In the genomic region with DNA sequence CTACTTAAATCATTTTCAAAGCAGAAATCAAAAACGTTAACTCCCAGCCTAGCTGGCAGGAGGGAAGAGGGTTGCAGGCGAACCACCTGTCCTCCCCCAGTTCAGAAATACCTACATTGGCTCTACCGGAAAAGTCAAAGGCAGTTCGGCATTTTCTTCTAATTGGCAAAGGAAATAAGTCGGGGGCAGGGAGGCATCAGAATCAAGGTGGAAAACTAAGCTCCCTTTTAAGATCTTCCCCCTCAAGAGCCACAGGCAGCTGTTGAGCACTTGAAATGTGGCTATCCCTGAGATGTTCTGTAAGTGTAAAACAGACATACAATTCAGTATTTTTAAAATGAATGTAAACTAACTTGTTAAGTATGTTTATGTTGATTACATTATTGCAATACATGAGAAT, we compare ENCODE assay signal across 8 cellular contexts. TPM values are rescaled to one million over a fixed set of nuclear protein-coding genes. Genes with fewer than 3 reads are reported as not detected.
DNase-seq lines count a peak whose midpoint lies in the region; ATAC-seq and TF ChIP-seq lines count a peak whose summit lies in the region.

No MANE protein-coding gene starts in this region.

- TF ChIP-seq EP300 in sigmoid colon (IDR thresholded peaks at IDR 0.05): no peak

- H3K36me3 Mint-ChIP-seq in CD4-positive, CD25-positive, alpha-beta regulatory T cell: peaks cover 12% of the 10 kb centered on the region
- H3K36me3 Mint-ChIP-seq in brain: no peaks in the 10 kb centered on the region
- H3K36me3 Mint-ChIP-seq in nephron (ENCODE audit: low read depth): no peaks in the 10 kb centered on the region

- peaks cover 13 to 46% (median 29%) of the 10 kb centered on the region in 4 donors for H3K4me1 Mint-ChIP-seq in CD4-positive, CD25-positive, alpha-beta regulatory T cell
- peaks cover 37% of the 10 kb centered on the region for H3K4me1 Mint-ChIP-seq in brain
- peaks cover 23% of the 10 kb centered on the region for H3K4me1 Mint-ChIP-seq in nephron

- intact Hi-C loops in sigmoid colon (cut with DNase I): loop anchor here (10.0 kb wide), 1 partner anchor 165 kb away; no protein-coding TSS in a partner anchor

- peak in 1 of 3 donors; percentile 12 for DNase-seq in CD4-positive, CD25-positive, alpha-beta regulatory T cell
- DNase-seq in sigmoid colon: no peak

- no peak for ATAC-seq in CD4-positive, CD25-positive, alpha-beta regulatory T cell (ENCODE audit: low read depth in 2 of 2)
- ATAC-seq in HG02798 (IDR thresholded peaks at IDR 0.05; ENCODE audit: poor library complexity, unreplicated experiment) (no peak), GM21786 (IDR thresholded peaks at IDR 0.05; ENCODE audit: unreplicated experiment) (no peak), GM21360 (IDR thresholded peaks at IDR 0.05; ENCODE audit: unreplicated experiment) (no peak)

- no peak overlapping the region for H3K9ac ChIP-seq in HUES48 (ENCODE audit: low read depth, low read length)

- peak overlapping the region; percentile 64 for H3K4me3 ChIP-seq in CD4-positive, CD25-positive, alpha-beta regulatory T cell (ENCODE audit: low read depth, low read length)
- peak overlapping the region; percentile 90 for H3K4me3 ChIP-seq in HUES48 (ENCODE audit: low read depth, low read length)
- H3K4me3 ChIP-seq in sigmoid colon: peak overlapping the region in 2 of 4 donors; percentile 72 to 76

- H3K4me1 ChIP-seq in CD4-positive, CD25-positive, alpha-beta regulatory T cell (ENCODE audit: control insufficient read depth, insufficient read depth, low read length, poor library complexity, severe bottlenecking): peaks cover 27% of the 10 kb centered on the region
- peaks cover 7% of the 10 kb centered on the region; the same call in 1 of the 2 replicates for H3K4me1 ChIP-seq in HUES48 (ENCODE audit: control insufficient read depth, insufficient read depth, low read length)
- H3K4me1 ChIP-seq in sigmoid colon: peaks cover 0 to 18% (median 16%) of the 10 kb centered on the region in 4 donors

- no peaks in the 10 kb centered on the region for H3K36me3 ChIP-seq in CD4-positive, CD25-positive, alpha-beta regulatory T cell (ENCODE audit: control insufficient read depth, insufficient read depth, low read length)
- H3K36me3 ChIP-seq in HUES48 (ENCODE audit: control insufficient read depth, insufficient read depth, low read length) (no peaks in the 10 kb centered on the region), sigmoid colon (no peaks in the 10 kb centered on the region)

- H3K4me3 Mint-ChIP-seq in CD4-positive, CD25-positive, alpha-beta regulatory T cell: peak overlapping the region; percentile 92 to 98 (median 96)
- H3K4me3 Mint-ChIP-seq in brain (peak overlapping the region; percentile 92 to 98 (median 95)), nephron (peak overlapping the region; percentile 88 to 94 (median 93))

- peaks cover 34% of the 10 kb centered on the region for H3K27me3 Mint-ChIP-seq in CD4-positive, CD25-positive, alpha-beta regulatory T cell
- peaks cover 26% of the 10 kb centered on the region for H3K27me3 Mint-ChIP-seq in brain
- H3K27me3 Mint-ChIP-seq in nephron (ENCODE audit: low read depth): peaks cover 74% of the 10 kb centered on the region

- H3K9me3 Mint-ChIP-seq in CD4-positive, CD25-positive, alpha-beta regulatory T cell: peaks cover 0 to 3% (median 0%) of the 10 kb centered on the region in 7 donors
- H3K9me3 Mint-ChIP-seq in brain (peaks cover 0 to 9% (median 3%) of the 10 kb centered on the region in 5 experiments), nephron (peaks cover 5% of the 10 kb centered on the region)

- TF ChIP-seq POLR2A in sigmoid colon (IDR thresholded peaks at IDR 0.05): no peak

- no peaks in the 10 kb centered on the region for H3K9me3 ChIP-seq in CD4-positive, CD25-positive, alpha-beta regulatory T cell (ENCODE audit: control insufficient read depth in 2 of 2, low read length in 2 of 2)
- H3K9me3 ChIP-seq in HUES48 (ENCODE audit: control insufficient read depth, insufficient read depth, low read length): no peaks in the 10 kb centered on the region
- no peaks in the 10 kb centered on the region for H3K9me3 ChIP-seq in sigmoid colon

- H3K27ac ChIP-seq in CD4-positive, CD25-positive, alpha-beta regulatory T cell (ENCODE audit: insufficient read depth, low read length, poor library complexity, severe bottlenecking): peak overlapping the region; percentile 75
- H3K27ac ChIP-seq in HUES48 (ENCODE audit: low read depth, low read length): no peak overlapping the region
- H3K27ac ChIP-seq in sigmoid colon: peak overlapping the region in 2 of 4 donors; percentile 83 to 89

- H3K27ac Mint-ChIP-seq in CD4-positive, CD25-positive, alpha-beta regulatory T cell: peak overlapping the region; percentile 6 to 97 (median 97)
- H3K27ac Mint-ChIP-seq in brain (no peak overlapping the region), nephron (no peak overlapping the region)

- peaks cover 2% of the 10 kb centered on the region for H3K27me3 ChIP-seq in CD4-positive, CD25-positive, alpha-beta regulatory T cell (ENCODE audit: control insufficient read depth, insufficient read depth, low read length)
- peaks cover 32% of the 10 kb centered on the region for H3K27me3 ChIP-seq in HUES48 (ENCODE audit: control insufficient read depth, insufficient read depth, low read length)
- peaks cover 6 to 51% (median 19%) of the 10 kb centered on the region in 3 donors for H3K27me3 ChIP-seq in sigmoid colon

- no peak for TF ChIP-seq CTCF in brain (conservative IDR thresholded peaks at IDR 0.05)
- TF ChIP-seq CTCF in nephron (IDR thresholded peaks at IDR 0.05; ENCODE audit: unreplicated experiment in 3 of 3): no peak
- no peak for TF ChIP-seq CTCF in sigmoid colon (IDR thresholded peaks at IDR 0.05)

- WGBS in sigmoid colon, 2 donors: 18 to 21% methylated on average over 5 of the region's 5 CpGs

RNA-seq across cellular contexts. Expression of a gene that starts 1.0 kb away (rescaled TPM):
- total RNA-seq in CD4-positive, CD25-positive, alpha-beta regulatory T cell: 162 TPM
- 10 to 100 TPM; 39.5 to 56.0 (median 51.5) TPM for polyA plus RNA-seq in CD4-positive, CD25-positive, alpha-beta regulatory T cell
- polyA plus RNA-seq in brain (ENCODE audit: insufficient read depth, low read depth, low replicate concordance) (76.4 TPM), sigmoid colon (10 to 100 TPM in 1 of 3 donors, 1 to 10 TPM in 2; 2.3 to 13.6 (median 2.4) TPM)
- total RNA-seq in sigmoid colon: 10 to 100 TPM; 33.9 to 63.1 (median 41.5) TPM

Comparison
In these comparisons a context has a peak if more than half of its experiments do, and no peak if none do; other contexts are left out.
1. H3K27ac Mint-ChIP-seq: peak in CD4-positive, CD25-positive, alpha-beta regulatory T cell (3 of 3); none in brain (0 of 5) and nephron (0 of 3).
2. Peak in every context shown above with its lines, with median percentiles within 50 percentile points of each other: H3K4me3 Mint-ChIP-seq.